Comparison of ENCODE assay signal across 1 cellular context in the genomic region with DNA sequence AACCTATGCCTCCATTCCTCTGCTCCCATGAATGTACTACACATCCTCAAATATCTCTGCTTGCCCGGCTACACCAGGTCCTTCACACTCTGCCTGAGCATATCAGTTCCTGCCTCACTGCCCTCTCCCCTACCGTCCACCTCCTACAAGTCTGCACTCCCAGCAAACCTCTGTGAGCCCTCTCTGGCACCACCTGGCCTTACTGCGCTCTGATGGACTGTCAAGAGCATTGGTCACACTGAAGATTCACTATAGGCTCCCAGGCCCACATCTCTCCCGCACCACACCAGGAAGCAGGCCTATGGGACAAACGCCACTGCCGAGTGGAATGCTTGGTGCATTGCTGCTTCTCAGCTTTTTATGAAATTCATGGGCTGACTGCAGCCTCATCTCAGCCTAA.
TF ChIP-seq lines count a peak whose summit lies in the region.

No MANE protein-coding gene starts in this region.

TF ChIP-seq in WTC11, 78 proteins besides CTCF, POLR2A, EP300 and RAD21 (continued from another document):
- TF ChIP-seq, protein P1, sequence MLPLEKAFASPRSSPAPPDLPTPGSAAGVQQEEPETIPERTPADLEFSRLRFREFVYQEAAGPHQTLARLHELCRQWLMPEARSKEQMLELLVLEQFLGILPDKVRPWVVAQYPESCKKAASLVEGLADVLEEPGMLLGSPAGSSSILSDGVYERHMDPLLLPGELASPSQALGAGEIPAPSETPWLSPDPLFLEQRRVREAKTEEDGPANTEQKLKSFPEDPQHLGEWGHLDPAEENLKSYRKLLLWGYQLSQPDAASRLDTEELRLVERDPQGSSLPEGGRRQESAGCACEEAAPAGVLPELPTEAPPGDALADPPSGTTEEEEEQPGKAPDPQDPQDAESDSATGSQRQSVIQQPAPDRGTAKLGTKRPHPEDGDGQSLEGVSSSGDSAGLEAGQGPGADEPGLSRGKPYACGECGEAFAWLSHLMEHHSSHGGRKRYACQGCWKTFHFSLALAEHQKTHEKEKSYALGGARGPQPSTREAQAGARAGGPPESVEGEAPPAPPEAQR (CRISPR knock-in tag; IDR thresholded peaks at IDR 0.05), result no peak
- TF ChIP-seq MYBL2 (CRISPR knock-in tag; IDR thresholded peaks at IDR 0.05) (no peak), GABPB1 (CRISPR knock-in tag; IDR thresholded peaks at IDR 0.05) (no peak), ZNF317 (CRISPR knock-in tag; IDR thresholded peaks at IDR 0.05; ENCODE audit: borderline replicate concordance, low read depth) (no peak), JAZF1 (CRISPR knock-in tag; IDR thresholded peaks at IDR 0.05) (no peak)
TF ChIP-seq in WTC11: peak in this region for 0.
